ENCODE assay signal across 1 cellular context in genomic region chr11:70603064-70603755, GRCh38.
TF ChIP-seq lines count a peak whose summit lies in the region.

No MANE protein-coding gene starts in this region.

TF ChIP-seq in IMR-90, 13 proteins besides CTCF, POLR2A, EP300 and RAD21:
- TF ChIP-seq BHLHE40 (IDR thresholded peaks at IDR 0.05; ENCODE audit: low read depth, low read length) (no peak), CHD1 (IDR thresholded peaks at IDR 0.05; ENCODE audit: low read depth, low read length) (no peak), SMC3 (IDR thresholded peaks at IDR 0.05; ENCODE audit: low read depth, low read length) (no peak), CEBPB (IDR thresholded peaks at IDR 0.05; ENCODE audit: low read depth, low read length) (no peak), MXI1 (IDR thresholded peaks at IDR 0.05; ENCODE audit: borderline replicate concordance, low read depth, low read length) (no peak), FOS (IDR thresholded peaks at IDR 0.05; ENCODE audit: low read depth, low read length) (no peak), MAFK (IDR thresholded peaks at IDR 0.05; ENCODE audit: low read depth, low read length) (no peak), MAZ (IDR thresholded peaks at IDR 0.05; ENCODE audit: borderline replicate concordance, low read depth, low read length) (no peak), NFE2L2 (IDR thresholded peaks at IDR 0.05; ENCODE audit: low read depth, low read length) (no peak), RCOR1 (IDR thresholded peaks at IDR 0.05; ENCODE audit: insufficient replicate concordance, low read length) (no peak), RFX5 (IDR thresholded peaks at IDR 0.05; ENCODE audit: low read depth, low read length) (no peak), ELK1 (IDR thresholded peaks at IDR 0.05; ENCODE audit: borderline replicate concordance, low read depth, low read length) (no peak)
- TF ChIP-seq, protein P1, sequence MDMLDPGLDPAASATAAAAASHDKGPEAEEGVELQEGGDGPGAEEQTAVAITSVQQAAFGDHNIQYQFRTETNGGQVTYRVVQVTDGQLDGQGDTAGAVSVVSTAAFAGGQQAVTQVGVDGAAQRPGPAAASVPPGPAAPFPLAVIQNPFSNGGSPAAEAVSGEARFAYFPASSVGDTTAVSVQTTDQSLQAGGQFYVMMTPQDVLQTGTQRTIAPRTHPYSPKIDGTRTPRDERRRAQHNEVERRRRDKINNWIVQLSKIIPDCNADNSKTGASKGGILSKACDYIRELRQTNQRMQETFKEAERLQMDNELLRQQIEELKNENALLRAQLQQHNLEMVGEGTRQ (IDR thresholded peaks at IDR 0.05; ENCODE audit: low read depth, low read length): no peak
